Comparison of ENCODE assay signal across 1 cellular context in genomic region chr6:22906091-22906549, GRCh38.
TF ChIP-seq lines count a peak whose summit lies in the region.

No MANE protein-coding gene starts in this region.

TF ChIP-seq in liver, 16 proteins besides CTCF, POLR2A, EP300 and RAD21 (continued from another document):
- no peak for TF ChIP-seq ZBTB33 (IDR thresholded peaks at IDR 0.05)
- no peak for TF ChIP-seq TAF1 (conservative IDR thresholded peaks at IDR 0.05)
